In genomic region chr1:9299571-9300541, GRCh38 we compare ENCODE assay signal across 8 cellular contexts. TPM values are rescaled to one million over a fixed set of nuclear protein-coding genes. Genes with fewer than 3 reads are reported as not detected.
DNase-seq lines count a peak whose midpoint lies in the region; ATAC-seq, FAIRE-seq and TF ChIP-seq lines count a peak whose summit lies in the region.
"Not testable (repeated sequence)": the region's sequence is repeated elsewhere in the genome, so short reads cannot be mapped to it uniquely, and the experiment has no call there.

No MANE protein-coding gene starts in this region.

- peak in 2 of 4 donors; percentile 17 to 62 for TF ChIP-seq EP300 in upper lobe of left lung (IDR thresholded peaks at IDR 0.05)

- not testable (repeated sequence) for H3K9me3 ChIP-seq in Peyer's patch; keratinocyte (ENCODE audit: control insufficient read depth, low read depth, low read length); upper lobe of left lung

- H4K20me1 ChIP-seq in keratinocyte (ENCODE audit: control insufficient read depth, extremely low read depth, insufficient read depth, low read length) = not testable (repeated sequence)

- H3K4me2 ChIP-seq in keratinocyte (ENCODE audit: control insufficient read depth, extremely low read depth, insufficient read depth, low read depth, low read length) = peak overlapping the region; percentile 66

- not testable (repeated sequence) for TF ChIP-seq CTCF in Peyer's patch (IDR thresholded peaks at IDR 0.05); astrocyte of the spinal cord (IDR thresholded peaks at IDR 0.05; ENCODE audit: low read depth, low read length); keratinocyte (optimal IDR thresholded peaks at IDR 0.05 in 1 of 3, IDR thresholded peaks at IDR 0.05 in 1 of 3, conservative IDR thresholded peaks at IDR 0.05 in 1 of 3; ENCODE audit: extremely low read depth in 1 of 3, insufficient read depth in 2 of 3, low read length in 3 of 3); osteocyte (IDR thresholded peaks at IDR 0.05); upper lobe of left lung (IDR thresholded peaks at IDR 0.05)

- ATAC-seq in esophagus mucosa (peak; percentile 85), upper lobe of left lung (ENCODE audit: low FRiP score in 2 of 2) (peak; percentile 17 to 45)

- FAIRE-seq in HTR-8/SVneo (lab: Jason Lieb, UNC) = peak; percentile 4
- FAIRE-seq in keratinocyte (lab: Jason Lieb, UNC) = peak; percentile 87

- H3K27ac ChIP-seq in Peyer's patch = peak overlapping the region in 3 of 4 donors; percentile 49 to 74 (median 57)
- peak overlapping the region; percentile 57 for H3K27ac ChIP-seq in keratinocyte (ENCODE audit: control insufficient read depth, insufficient read depth, low read length)
- H3K27ac ChIP-seq in upper lobe of left lung = peak overlapping the region; percentile 29 to 85 (median 61)

- dilution Hi-C loops in keratinocyte (cut with MboI; ENCODE audit: extremely low pct_ligation_motif_present, low sequenced_read_pairs) = not testable (repeated sequence)

- peaks cover 89% of the 10 kb centered on the region for H3K4me1 Mint-ChIP-seq in osteocyte (ENCODE audit: unreplicated experiment)

- not testable (repeated sequence) for H3K9me1 ChIP-seq in keratinocyte (ENCODE audit: control insufficient read depth, extremely low read depth, insufficient read depth, low read length)

- not testable (repeated sequence) for H3K27me3 Mint-ChIP-seq in osteocyte (ENCODE audit: unreplicated experiment)

- H3K4me1 ChIP-seq in Peyer's patch = peaks cover 3 to 68% (median 17%) of the 10 kb centered on the region in 4 donors
- H3K4me1 ChIP-seq in keratinocyte (ENCODE audit: control insufficient read depth, extremely low read depth, insufficient read depth, low read length) = peaks cover 49% of the 10 kb centered on the region
- H3K4me1 ChIP-seq in upper lobe of left lung = peaks cover 32 to 71% (median 56%) of the 10 kb centered on the region in 4 donors

- not testable (repeated sequence) for H3K36me3 ChIP-seq in Peyer's patch, upper lobe of left lung
- H3K36me3 ChIP-seq in keratinocyte (ENCODE audit: control insufficient read depth in 2 of 2, extremely low read depth in 1 of 2, insufficient read depth in 2 of 2, low read length in 2 of 2) = peaks cover 10 to 16% of the 10 kb centered on the region in 2 experiments

- H3K9me3 Mint-ChIP-seq in osteocyte (ENCODE audit: unreplicated experiment) = not testable (repeated sequence)

- peak overlapping the region; percentile 87 for H3K27ac Mint-ChIP-seq in osteocyte (ENCODE audit: unreplicated experiment)

- H3K4me3 ChIP-seq in Peyer's patch; astrocyte of the spinal cord (ENCODE audit: low read depth, low read length); upper lobe of left lung: not testable (repeated sequence)
- H3K4me3 ChIP-seq in keratinocyte (ENCODE audit: control insufficient read depth in 2 of 3, extremely low read depth in 1 of 3, insufficient read depth in 2 of 3, low read depth in 1 of 3, low read length in 3 of 3) = peak overlapping the region in 1 of 3 experiments; percentile 21

- not testable (repeated sequence) for H3K4me3 Mint-ChIP-seq in osteocyte (ENCODE audit: unreplicated experiment)

- DNase-seq in Caki2 (ENCODE audit: low read depth) (peak; percentile 73), Peyer's patch (peak in 1 of 3 donors; percentile 83), astrocyte of the spinal cord (ENCODE audit: low read depth, low spot score) (peak; percentile 28), upper lobe of left lung (peak in 1 of 2 donors; percentile 92)
- DNase-seq in HTR-8/SVneo (ENCODE audit: insufficient read length, low spot score); keratinocyte (ENCODE audit: low read depth, low spot score); osteocyte (ENCODE audit: extremely low spot score, unreplicated experiment): not testable (repeated sequence)

- TF ChIP-seq POLR2A in Peyer's patch (IDR thresholded peaks at IDR 0.05) = not testable (repeated sequence)
- TF ChIP-seq POLR2A in upper lobe of left lung (IDR thresholded peaks at IDR 0.05) = peak in 1 of 4 donors; percentile 36

- in situ Hi-C loops in Caki2 (cut with HindIII; ENCODE audit: low pct_unique_long_range_greater_than_20kb, low sequenced_read_pairs); astrocyte of the spinal cord (cut with HindIII; ENCODE audit: low sequenced_read_pairs): not testable (repeated sequence)

- not testable (repeated sequence) for H3K27me3 ChIP-seq in Peyer's patch; keratinocyte (ENCODE audit: control insufficient read depth, extremely low read depth, insufficient read depth, low read length); upper lobe of left lung

- H2AFZ ChIP-seq in keratinocyte (ENCODE audit: control insufficient read depth, low read length) = not testable (repeated sequence)

- peaks cover 23% of the 10 kb centered on the region for H3K36me3 Mint-ChIP-seq in osteocyte (ENCODE audit: unreplicated experiment)

- WGBS in upper lobe of left lung, 2 donors = 84 to 91% methylated on average over 14 to 16 of the region's 16 CpGs

- H3K79me2 ChIP-seq in keratinocyte (ENCODE audit: control insufficient read depth, insufficient read depth, low read length) = peaks cover 83% of the 10 kb centered on the region

- H3K9ac ChIP-seq in keratinocyte (ENCODE audit: control insufficient read depth, extremely low read depth, insufficient read depth, low read length) = not testable (repeated sequence)

RNA-seq across cellular contexts. Expression of gene SPSB1, which starts 7.2 kb away (rescaled TPM):
- total RNA-seq in Caki2 (2014; rRNA removed; shearing (Covaris generic); ENCODE audit: low replicate concordance) = 32.9 and 36.4 TPM in 2 replicates
- total RNA-seq in Peyer's patch (100 to 1,000 TPM in 2 of 4 donors, 10 to 100 TPM in 2; 69.3 to 168 (median 94.1) TPM), esophagus mucosa (15.5 TPM), osteocyte (52.8 and 63.2 TPM in 2 replicates), upper lobe of left lung (10 to 100 TPM; 21.0 to 49.1 (median 30.3) TPM)
- polyA plus RNA-seq in keratinocyte = 16.9 to 43.2 TPM (median 19.8 TPM) in 3 replicates
- 19.8 TPM for polyA plus RNA-seq in keratinocyte (2011; ENCODE audit: low read depth)
- 12.1 and 17.8 TPM in 2 replicates for polyA plus RNA-seq in keratinocyte (2011; cell fraction: cytosol; rRNA removed)
- polyA plus RNA-seq in keratinocyte (2011; cell fraction: nucleus; rRNA removed) = 19.7 and 26.5 TPM in 2 replicates
- polyA plus RNA-seq in keratinocyte (2012; ENCODE audit: low replicate concordance) = 18.5 and 23.4 TPM in 2 replicates
- polyA minus RNA-seq in keratinocyte = 14.3 to 41.7 TPM (median 16.8 TPM) in 3 replicates
- 18.4 TPM for polyA minus RNA-seq in keratinocyte (2011; cell fraction: cytosol; rRNA and poly(A)+ RNA removed)
- 19.2 and 24.3 TPM in 2 replicates for polyA minus RNA-seq in keratinocyte (2011; cell fraction: nucleus; rRNA and poly(A)+ RNA removed)
